In genomic region chr9:127224883-127225739, GRCh38 we compare ENCODE assay signal across 8 cellular contexts. TPM values are rescaled to one million over a fixed set of nuclear protein-coding genes. Genes with fewer than 3 reads are reported as not detected.
DNase-seq lines count a peak whose midpoint lies in the region; ATAC-seq and TF ChIP-seq lines count a peak whose summit lies in the region.

No MANE protein-coding gene starts in this region.

- no peaks in the 10 kb centered on the region for H3K4me1 ChIP-seq in hepatocyte (ENCODE audit: insufficient read depth)
- peaks cover 0 to 7% of the 10 kb centered on the region in 2 donors for H3K4me1 ChIP-seq in uterus

- TF ChIP-seq CTCF in GM06990 (IDR thresholded peaks at IDR 0.05; ENCODE audit: insufficient read depth, low read length, poor library complexity, severe bottlenecking) = no peak
- TF ChIP-seq CTCF in astrocyte of the cerebellum (IDR thresholded peaks at IDR 0.05; ENCODE audit: low read depth, low read length, missing control alignments) = no peak
- no peak for TF ChIP-seq CTCF in hepatocyte (IDR thresholded peaks at IDR 0.05; ENCODE audit: poor library complexity)
- TF ChIP-seq CTCF in uterus (IDR thresholded peaks at IDR 0.05) = peak in 2 of 4 experiments; percentile 10 to 17

- H2AFZ ChIP-seq in hepatocyte = peak overlapping the region; percentile 99

- H3K36me3 ChIP-seq in GM06990 (ENCODE audit: control insufficient read depth, insufficient read depth, low read length) = no peaks in the 10 kb centered on the region
- H3K36me3 ChIP-seq in hepatocyte (replicated peaks; ENCODE audit: insufficient read depth, low read depth) = no peaks in the 10 kb centered on the region
- no peaks in the 10 kb centered on the region for H3K36me3 ChIP-seq in uterus

- peak; percentile 34 to 45 for TF ChIP-seq POLR2A in uterus (IDR thresholded peaks at IDR 0.05)

- H4K20me1 ChIP-seq in hepatocyte (ENCODE audit: insufficient read depth, poor library complexity, severe bottlenecking) = no peaks in the 10 kb centered on the region

- H3K4me2 ChIP-seq in hepatocyte = peak overlapping the region; percentile 100

- H3K79me2 ChIP-seq in hepatocyte = no peaks in the 10 kb centered on the region

- intact Hi-C loops in uterus (cut with DNase I; ENCODE audit: low total_unique reads) = no loop called here

- H3K27ac ChIP-seq in hepatocyte = peak overlapping the region; percentile 91
- H3K27ac ChIP-seq in uterus = peak overlapping the region; percentile 61 to 95

- H3K9me2 ChIP-seq in hepatocyte (replicated peaks; ENCODE audit: insufficient read depth) = no peaks in the 10 kb centered on the region

- H3K27me3 ChIP-seq in GM06990 (replicated peaks; ENCODE audit: control insufficient read depth, insufficient read depth, low read length) (no peaks in the 10 kb centered on the region), hepatocyte (no peaks in the 10 kb centered on the region), uterus (no peaks in the 10 kb centered on the region)

- 0% methylated on average over 11 of the region's 106 CpGs for WGBS in hepatocyte (ENCODE audit: low lambda C conversion rate, missing lambda C conversion rate)

- in situ Hi-C loops in astrocyte of the cerebellum (cut with HindIII; ENCODE audit: low sequenced_read_pairs) = no loop called here

- H3K9me3 ChIP-seq in hepatocyte (ENCODE audit: low read depth) (no peaks in the 10 kb centered on the region), uterus (no peaks in the 10 kb centered on the region)

- H3K4me3 ChIP-seq in GM06990 (replicated peaks; ENCODE audit: low read depth, low read length) = peak overlapping the region; percentile 72
- H3K4me3 ChIP-seq in astrocyte of the cerebellum (ENCODE audit: low read depth, low read length) = peak overlapping the region; percentile 57
- peak overlapping the region; percentile 82 for H3K4me3 ChIP-seq in hepatocyte
- peak overlapping the region; percentile 53 to 77 for H3K4me3 ChIP-seq in uterus

- DNase-seq in GM06990 (ENCODE audit: extremely low read depth, insufficient read length) (peak; percentile 85), NCI-H1694 treated with DMSO at 0.1 percent for 48 hours (lab: John Stamatoyannopoulos, UW) (peak; percentile 69), T1000 (lab: John Stamatoyannopoulos, UW) (peak; percentile 89), astrocyte of the cerebellum (ENCODE audit: low read depth) (peak; percentile 70), hepatocyte (ENCODE audit: low spot score) (peak; percentile 99), renal cortical epithelial cell (ENCODE audit: low read depth) (peak; percentile 43), uterus (peak; percentile 97 to 98)

- ATAC-seq in HG02759 (IDR thresholded peaks at IDR 0.05; ENCODE audit: unreplicated experiment) = peak; percentile 57

RNA-seq across cellular contexts. Expression of gene GARNL3, which starts 39.5 kb away (rescaled TPM):
- total RNA-seq in hepatocyte (10.5 and 14.5 TPM in 2 replicates), renal cortical epithelial cell (9.0 and 13.9 TPM in 2 replicates), uterus (10 to 100 TPM in 3 of 4 donors, 1 to 10 TPM in 1; 9.7 to 79.7 (median 72.0) TPM)
- 9.5 and 16.4 TPM in 2 replicates for polyA plus RNA-seq in hepatocyte

Comparison
In these comparisons a context has a peak if more than half of its experiments do, and no peak if none do; other contexts are left out.
1. Peak in every context shown above with its lines: DNase-seq, ATAC-seq, H3K4me3 ChIP-seq and H3K27ac ChIP-seq.
2. DNase-seq: peak in every context shown above with its lines; median percentile 99 in hepatocyte; 98 in uterus; 89 in T1000; 85 in GM06990; 70 in astrocyte of the cerebellum; 69 in NCI-H1694 treated with DMSO at 0.1 percent for 48 hours; 43 in renal cortical epithelial cell.